ENCODE assay signal across 22 cellular contexts in the genomic region with DNA sequence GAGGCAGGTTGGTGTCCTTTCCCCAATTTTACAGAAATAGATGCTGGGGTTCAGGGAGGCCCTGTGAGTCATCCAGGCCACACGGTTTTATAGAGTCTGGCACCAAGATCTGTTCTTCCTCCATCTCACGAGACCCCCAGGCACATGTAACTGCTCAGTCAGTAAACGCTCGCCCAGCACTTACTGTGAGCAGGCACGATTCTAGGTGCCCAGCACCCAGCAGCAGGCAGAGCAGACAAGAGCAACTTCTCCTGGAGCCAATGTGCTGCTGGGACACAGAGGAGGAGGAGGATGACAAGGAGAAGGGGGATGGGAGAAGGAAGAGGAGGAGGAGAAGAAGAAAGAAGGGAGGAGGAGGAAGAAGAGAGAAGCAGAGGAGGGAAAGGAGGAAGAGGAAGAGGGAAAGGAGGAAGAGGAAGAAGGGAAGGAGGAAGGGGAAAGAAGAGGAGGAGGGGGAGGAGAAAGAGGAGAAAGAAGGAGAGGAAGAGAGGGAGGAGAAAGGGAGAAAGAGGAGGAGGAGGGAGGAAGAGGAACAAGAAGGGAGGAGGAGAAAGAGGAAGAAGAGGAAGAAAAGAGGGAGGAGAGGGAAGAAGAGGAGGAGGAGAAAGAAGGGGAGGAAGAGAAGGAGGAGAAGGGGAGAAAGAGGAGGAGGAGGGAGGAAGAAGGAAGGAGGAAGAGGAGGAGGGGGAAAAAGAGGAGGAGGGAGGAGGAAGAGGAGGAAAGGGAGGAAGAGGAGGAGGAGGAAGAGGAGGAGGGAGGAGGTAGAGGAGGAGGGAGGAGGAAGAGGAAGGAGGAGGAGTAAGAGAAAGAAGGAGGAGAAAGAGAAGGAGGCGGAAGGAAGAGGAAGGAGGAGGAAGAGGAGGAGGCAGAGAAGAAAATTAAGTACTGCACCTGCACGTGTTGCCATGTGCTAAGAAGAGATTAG.
DNase-seq lines count a peak whose midpoint lies in the region; ATAC-seq, FAIRE-seq and TF ChIP-seq lines count a peak whose summit lies in the region.
"Had no signal": no experiment of that assay in that cellular context is flagged by ENCODE, and none has a peak within 500 bp of the region (broad histone marks: within the 10 kb centered on the region; RNA-seq: fewer than 3 reads in every experiment).

No MANE protein-coding gene starts in this region.

- in situ Hi-C loops in HepG2 (cut with HindIII; ENCODE audit: extremely low pct_ligation_motif_present, low pct_unique_long_range_greater_than_20kb), result no loop called here

- peaks cover 4% of the 10 kb centered on the region for H3K27me3 Mint-ChIP-seq in glutamatergic neuron (ENCODE audit: unreplicated experiment)
- peaks cover 63% of the 10 kb centered on the region for H3K27me3 Mint-ChIP-seq in T-helper 17 cell

- no peaks in the 10 kb centered on the region for H3K4me1 ChIP-seq in HepG2 (ENCODE audit: insufficient read depth, low read length)
- no peaks in the 10 kb centered on the region for H3K4me1 ChIP-seq in right lobe of liver
- H3K4me1 ChIP-seq in upper lobe of right lung, result no peaks in the 10 kb centered on the region
- H3K4me1 ChIP-seq: BLaER1, Caco-2 had no signal

- H3K27ac ChIP-seq in HepG2 (ENCODE audit: extremely low read length, insufficient read depth, low read length), result no peak overlapping the region
- H3K27ac ChIP-seq in right lobe of liver, result no peak overlapping the region
- no peak overlapping the region for H3K27ac ChIP-seq in upper lobe of right lung
- H3K27ac ChIP-seq: BLaER1, dorsolateral prefrontal cortex, gastroesophageal sphincter, left ventricle myocardium inferior had no signal

- no TSS peak for BruUV-seq in HepG2 (replicated peaks; lab: Mats Ljungman, UMichigan)

- FAIRE-seq in HepG2 (lab: Jason Lieb, UNC), result no peak
- FAIRE-seq: small intestine had no signal

- H3K4me1 Mint-ChIP-seq in glutamatergic neuron (ENCODE audit: low read depth, unreplicated experiment) (peaks cover 3% of the 10 kb centered on the region), T-helper 17 cell (peaks cover 5% of the 10 kb centered on the region)
- H3K4me1 Mint-ChIP-seq: activated CD4-positive, alpha-beta T cell treated with anti-CD3 and anti-CD28 coated beads, Interleukin-2, amount 10 ng/mL, durations not matched to agents 24 days and 14 days had no signal

- H3K36me3 Mint-ChIP-seq in glutamatergic neuron (ENCODE audit: unreplicated experiment), result peaks cover 5% of the 10 kb centered on the region
- H3K36me3 Mint-ChIP-seq in T-helper 17 cell (ENCODE audit: low read depth), result no peaks in the 10 kb centered on the region

- POLR2A ChIA-PET in HepG2 (lab: Yijun Ruan, JAX), result no interaction called here

- WGBS in HepG2 (ENCODE audit: low lambda C conversion rate), result 6% methylated on average over 7 of the region's 7 CpGs
- 42% methylated on average over 6 of the region's 7 CpGs for WGBS in right lobe of liver (ENCODE audit: insufficient coverage, low coverage, low lambda C conversion rate, missing lambda C conversion rate)

- H3K79me2 ChIP-seq in HepG2 (ENCODE audit: insufficient read depth, low read length), result no peaks in the 10 kb centered on the region

- no peak for ATAC-seq in HepG2
- ATAC-seq in right lobe of liver, result no peak
- ATAC-seq in upper lobe of right lung, result no peak
- no peak for ATAC-seq in HG02623 (IDR thresholded peaks at IDR 0.05; ENCODE audit: unreplicated experiment)
- ATAC-seq in T-helper 17 cell, result no peak
- ATAC-seq: gastroesophageal sphincter had no signal

- TF ChIP-seq RAD21 in HepG2 (CRISPR knock-in tag; IDR thresholded peaks at IDR 0.05), result no peak

- H3K27me3 ChIP-seq in HepG2 (ENCODE audit: control insufficient read depth in 1 of 2, insufficient read depth in 2 of 2, low read length in 2 of 2) (peaks cover 5 to 63% of the 10 kb centered on the region in 2 experiments; a peak in 3 of 5 replicates), right lobe of liver (no peaks in the 10 kb centered on the region), upper lobe of right lung (peaks cover 5% of the 10 kb centered on the region)
- H3K27me3 ChIP-seq: BLaER1, MG63 had no signal

- TF ChIP-seq POLR2A in HepG2 (IDR thresholded peaks at IDR 0.05; ENCODE audit: insufficient read depth in 1 of 2, low read depth in 2 of 2, low read length in 2 of 2) (no peak), right lobe of liver (IDR thresholded peaks at IDR 0.05) (no peak)

- no peak overlapping the region for H3K4me2 ChIP-seq in HepG2 (ENCODE audit: low read depth, low read length)
- H3K4me2 ChIP-seq: BLaER1 had no signal

- H3K9me3 ChIP-seq in HepG2 (ENCODE audit: low read length), result no peaks in the 10 kb centered on the region
- H3K9me3 ChIP-seq in right lobe of liver, result no peaks in the 10 kb centered on the region
- no peaks in the 10 kb centered on the region for H3K9me3 ChIP-seq in upper lobe of right lung
- H3K9me3 ChIP-seq in T-helper 17 cell (ENCODE audit: control insufficient read depth, low read length, poor library complexity, severe bottlenecking), result no peaks in the 10 kb centered on the region
- H3K9me3 ChIP-seq: BLaER1, Caco-2, gastroesophageal sphincter, MG63 had no signal

- no peak overlapping the region for H3K9ac ChIP-seq in HepG2 (ENCODE audit: insufficient read depth, low read depth, low read length)
- H3K9ac ChIP-seq: BLaER1 had no signal

- TF ChIP-seq CTCF in HepG2 (CRISPR knock-in tag; IDR thresholded peaks at IDR 0.05) (no peak), right lobe of liver (IDR thresholded peaks at IDR 0.05) (no peak), upper lobe of right lung (IDR thresholded peaks at IDR 0.05) (no peak), glutamatergic neuron (IDR thresholded peaks at IDR 0.05; ENCODE audit: partially characterized antibody, unreplicated experiment) (no peak)

- H3K36me3 ChIP-seq in HepG2 (replicated peaks in 1 of 2; ENCODE audit: control insufficient read depth in 1 of 2, insufficient read depth in 2 of 2, low read length in 2 of 2) (no peaks in the 10 kb centered on the region), right lobe of liver (no peaks in the 10 kb centered on the region), upper lobe of right lung (no peaks in the 10 kb centered on the region)
- H3K36me3 ChIP-seq: BLaER1, gastroesophageal sphincter, left ventricle myocardium inferior, MG63 had no signal

- H3K4me3 Mint-ChIP-seq in glutamatergic neuron (ENCODE audit: unreplicated experiment) (no peak overlapping the region), T-helper 17 cell (no peak overlapping the region)
- H3K4me3 Mint-ChIP-seq: activated CD4-positive, alpha-beta T cell treated with anti-CD3 and anti-CD28 coated beads, Interleukin-2, amount 10 ng/mL, durations not matched to agents 24 days and 14 days had no signal

- H3K9me3 Mint-ChIP-seq in glutamatergic neuron (ENCODE audit: unreplicated experiment), result peaks cover 7% of the 10 kb centered on the region
- H3K9me3 Mint-ChIP-seq: activated CD4-positive, alpha-beta T cell treated with anti-CD3 and anti-CD28 coated beads, Interleukin-2, amount 10 ng/mL, durations not matched to agents 24 days and 14 days had no signal

- no peak overlapping the region for H3K27ac Mint-ChIP-seq in glutamatergic neuron (ENCODE audit: unreplicated experiment)
- H3K27ac Mint-ChIP-seq in T-helper 17 cell, result no peak overlapping the region
- H3K27ac Mint-ChIP-seq: activated CD4-positive, alpha-beta T cell treated with anti-CD3 and anti-CD28 coated beads, Interleukin-2, amount 10 ng/mL, durations not matched to agents 24 days and 14 days had no signal

- intact Hi-C loops in HepG2 (cut with micrococcal nuclease; ENCODE audit: unreplicated experiment) (no loop called here), right lobe of liver (cut with DNase I) (no loop called here), upper lobe of right lung (cut with DNase I) (no loop called here)

- CTCF ChIA-PET in HepG2 (lab: Yijun Ruan, JAX; ENCODE audit: low intra/inter-chr PET ratio, low total read pairs), result no interaction called here

- DNase-seq in HepG2 (ENCODE audit: low spot score) (no peak), right lobe of liver (no peak), RPMI7951 (ENCODE audit: low read depth) (peak; percentile 46), islet precursor cell (peak; percentile 37), upper lobe of right lung (peak; percentile 36), glutamatergic neuron (no peak), T-helper 17 cell (no peak)
- DNase-seq: activated CD4-positive, alpha-beta T cell treated with anti-CD3 and anti-CD28 coated beads, Interleukin-2, amount 10 ng/mL, durations not matched to agents 24 days and 14 days; Caco-2; DMS79; H7; hypothalamus; left ventricle myocardium inferior; mesendoderm; MG63; NCI-H774; small intestine; trophoblast cell had no signal

- TF ChIP-seq EP300 in HepG2 (IDR thresholded peaks at IDR 0.05; ENCODE audit: low read depth in 2 of 2, low read length in 2 of 2) (no peak), HepG2 (CRISPR knock-in tag; IDR thresholded peaks at IDR 0.05; ENCODE audit: borderline replicate concordance) (no peak)

- no peaks in the 10 kb centered on the region for H4K20me1 ChIP-seq in HepG2 (ENCODE audit: insufficient read depth, low read length)
- H4K20me1 ChIP-seq: BLaER1 had no signal

- no peak overlapping the region for H2AFZ ChIP-seq in HepG2 (ENCODE audit: low read length)

- H3K4me3 ChIP-seq in HepG2 (replicated peaks in 1 of 3; ENCODE audit: insufficient read depth in 1 of 3, low read depth in 2 of 3, low read length in 3 of 3) (no peak overlapping the region), right lobe of liver (no peak overlapping the region), upper lobe of right lung (no peak overlapping the region)
- H3K4me3 ChIP-seq: BLaER1, dorsolateral prefrontal cortex, gastroesophageal sphincter, left ventricle myocardium inferior, MG63 had no signal

TF ChIP-seq in HepG2, 621 proteins besides CTCF, POLR2A, EP300 and RAD21:
- TF ChIP-seq ATM (IDR thresholded peaks at IDR 0.05; ENCODE audit: borderline replicate concordance), result 0 out of 2 replicates have a peak, but pooled peaks have one; percentile 8
- no peak for TF ChIP-seq SIN3A (IDR thresholded peaks at IDR 0.05; ENCODE audit: borderline replicate concordance, low read depth, low read length)
- 0 out of 2 replicates have a peak, but pooled peaks have one; percentile 12 for TF ChIP-seq IKZF1 (IDR thresholded peaks at IDR 0.05)

Comparison
In these comparisons a context has a peak if more than half of its experiments do, and no peak if none do; other contexts are left out.
1. DNase-seq: peak in RPMI7951 (single experiment), islet precursor cell (single experiment) and upper lobe of right lung (single experiment); none in HepG2 (single experiment), right lobe of liver (0 of 3), glutamatergic neuron (single experiment) and T-helper 17 cell (0 of 3).